18 cellular contexts compared by ENCODE assay signal in the genomic region with DNA sequence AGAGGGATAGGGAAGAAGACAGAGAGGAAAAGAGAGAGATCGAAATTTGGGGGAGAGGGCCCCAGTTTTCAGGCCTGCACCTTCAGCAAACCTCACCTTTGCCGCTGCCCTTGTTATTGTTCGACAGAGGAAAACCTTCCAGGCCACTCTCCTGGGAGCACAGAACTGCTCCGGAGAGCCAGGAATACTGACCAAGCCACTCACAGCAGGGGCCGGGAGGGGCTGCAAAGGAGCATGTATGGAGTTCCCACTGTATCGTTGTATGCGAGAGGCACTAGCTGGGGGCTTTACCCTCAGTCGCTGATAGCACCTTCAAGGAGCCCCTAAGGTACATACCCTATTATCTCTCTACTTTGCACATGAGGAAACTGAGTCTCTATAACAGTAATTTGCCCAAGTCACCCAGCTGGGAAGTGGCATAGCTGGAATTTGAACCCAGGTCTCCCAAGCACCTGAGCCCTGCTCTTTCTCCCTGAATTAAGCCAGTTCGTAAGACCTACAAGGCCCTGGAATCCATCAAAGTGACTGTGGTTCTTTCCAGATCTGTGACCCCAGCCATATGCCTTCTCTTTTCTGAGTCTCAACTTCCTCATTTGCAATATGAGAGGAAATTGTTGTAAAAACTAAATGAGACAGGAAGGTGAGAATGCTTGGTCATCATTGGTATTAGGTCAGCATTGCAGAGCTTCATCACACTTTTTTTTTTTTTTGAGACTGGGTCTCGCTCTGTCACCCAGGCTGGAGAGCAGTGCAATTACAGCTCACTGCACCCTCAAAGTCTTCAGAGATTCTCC. TPM values are rescaled to one million over a fixed set of nuclear protein-coding genes. Genes with fewer than 3 reads are reported as not detected.
DNase-seq lines count a peak whose midpoint lies in the region; ATAC-seq, FAIRE-seq and TF ChIP-seq lines count a peak whose summit lies in the region.
"Had no signal": no experiment of that assay in that cellular context is flagged by ENCODE, and none has a peak within 500 bp of the region (broad histone marks: within the 10 kb centered on the region; RNA-seq: fewer than 3 reads in every experiment).

No MANE protein-coding gene starts in this region.

- intact Hi-C loops in mucosa of descending colon (cut with DNase I, micrococcal nuclease) = no loop called here

- FAIRE-seq in GM19239 (lab: Jason Lieb, UNC) = no peak
- FAIRE-seq: HTR-8/SVneo had no signal

- no peak overlapping the region for H3K9ac ChIP-seq in iPS-18a (ENCODE audit: low read length)

- H3K36me3 ChIP-seq in iPS-18a (ENCODE audit: control insufficient read depth, low read depth, low read length) (no peaks in the 10 kb centered on the region), mucosa of descending colon (ENCODE audit: low read depth) (no peaks in the 10 kb centered on the region)

- peaks cover 18% of the 10 kb centered on the region for H3K27me3 ChIP-seq in iPS-18a (ENCODE audit: control insufficient read depth, insufficient read depth, low read length)

- no peak for ATAC-seq in mucosa of descending colon
- ATAC-seq: PC-3, SK-N-SH treated with all-trans-retinoic acid at 6 μM for 48 hours had no signal

- H3K4me1 ChIP-seq in iPS-18a (ENCODE audit: control insufficient read depth, low read depth, low read length) (peaks cover 8% of the 10 kb centered on the region), mucosa of descending colon (ENCODE audit: low read depth) (no peaks in the 10 kb centered on the region)

- in situ Hi-C loops in GM13976 (cut with MboI; ENCODE audit: low sequenced_read_pairs, unreplicated experiment) = no loop called here

- H3K4me3 ChIP-seq in iPS-18a (ENCODE audit: low read length) = peak overlapping the region; percentile 46
- H3K4me3 ChIP-seq in mucosa of descending colon = no peak overlapping the region

- H3K27ac ChIP-seq in iPS-18a (ENCODE audit: low read length) = no peak overlapping the region

- H3K9me3 ChIP-seq in iPS-18a (ENCODE audit: control insufficient read depth, low read depth, low read length) (no peaks in the 10 kb centered on the region), mucosa of descending colon (no peaks in the 10 kb centered on the region)

- peak; percentile 88 to 89 for DNase-seq in AML-193 (lab: John Stamatoyannopoulos, UW)
- DNase-seq in Kasumi-1 (lab: John Stamatoyannopoulos, UW) = peak; percentile 84 to 89
- peak; percentile 2 for DNase-seq in SKM-1 (lab: John Stamatoyannopoulos, UW; ENCODE audit: unreplicated experiment)
- DNase-seq in GM13976 (ENCODE audit: low spot score) = no peak
- DNase-seq in GM19239 (ENCODE audit: insufficient read length, low spot score) = no peak
- DNase-seq in activated T-cell treated with anti-CD3 and anti-CD28 coated beads, Interleukin-2, amount 50 U/mL, for 1 hour = no peak
- DNase-seq in mucosa of descending colon = no peak
- DNase-seq: activated CD4-positive, alpha-beta T cell treated with anti-CD3 and anti-CD28 coated beads for 1 hour; activated CD8-positive, alpha-beta memory T cell treated with anti-CD3 and anti-CD28 coated beads, Interleukin-2, amount 50 U/mL, for 48 hours; activated naive CD8-positive, alpha-beta T cell treated with anti-CD3 and anti-CD28 coated beads for 36 hours; left ventricle myocardium superior; NCI-H1105; PC-3 had no signal

- TF ChIP-seq CTCF in GM13976 (IDR thresholded peaks at IDR 0.05; ENCODE audit: borderline replicate concordance, control extremely low read depth, extremely low read depth, insufficient read depth, missing control alignments) (no peak), mucosa of descending colon (IDR thresholded peaks at IDR 0.05) (no peak)

RNA-seq across cellular contexts. Expression of a gene that starts 21.0 kb away (rescaled TPM):
- not detected for total RNA-seq in mucosa of descending colon
- total RNA-seq: A172; activated naive CD8-positive, alpha-beta T cell treated with anti-CD3 and anti-CD28 coated beads for 36 hours; left ventricle myocardium superior; myocyte; PC-3 had no signal

Comparison
In these comparisons a context has a peak if more than half of its experiments do, and no peak if none do; other contexts are left out.
1. DNase-seq: peak in AML-193 (2 of 2), Kasumi-1 (2 of 2) and SKM-1 (single experiment); none in GM13976 (single experiment), GM19239 (single experiment), activated T-cell treated with anti-CD3 and anti-CD28 coated beads, Interleukin-2, amount 50 U/mL, for 1 hour (single experiment) and mucosa of descending colon (0 of 3).